In genomic region chr1:41390171-41390570, GRCh38 we compare ENCODE assay signal across 31 cellular contexts. TPM values are rescaled to one million over a fixed set of nuclear protein-coding genes. Genes with fewer than 3 reads are reported as not detected.
DNase-seq lines count a peak whose midpoint lies in the region; ATAC-seq and TF ChIP-seq lines count a peak whose summit lies in the region.
"Had no signal": no experiment of that assay in that cellular context is flagged by ENCODE, and none has a peak within 500 bp of the region (broad histone marks: within the 10 kb centered on the region; RNA-seq: fewer than 3 reads in every experiment).

No MANE protein-coding gene starts in this region.

- DNase-seq in NCI-H748 (lab: John Stamatoyannopoulos, UW; ENCODE audit: unreplicated experiment) (peak; percentile 72), NCI-H748 treated with DMSO at 0.1 percent for 48 hours (lab: John Stamatoyannopoulos, UW) (no peak), NCI-H1694 (lab: John Stamatoyannopoulos, UW) (peak; percentile 63), NCI-H446 (lab: John Stamatoyannopoulos, UW) (peak; percentile 87 to 95), neural progenitor cell (ENCODE audit: low spot score) (no peak), NCI-H526 (lab: John Stamatoyannopoulos, UW) (no peak)
- DNase-seq in activated CD8-positive, alpha-beta memory T cell treated with anti-CD3 and anti-CD28 coated beads, Interleukin-2, amount 50 U/mL, for 48 hours, result no peak
- DNase-seq: activated CD4-positive, alpha-beta T cell treated with anti-CD3 and anti-CD28 coated beads, Interleukin-2, amount 50 U/mL, for 4 hours; activated CD8-positive, alpha-beta memory T cell treated with anti-CD3 and anti-CD28 coated beads, Interleukin-2, amount 10 ng/mL, durations not matched to agents 7 days and 5 days; activated naive CD4-positive, alpha-beta T cell; activated naive CD8-positive, alpha-beta T cell treated with anti-CD3 and anti-CD28 coated beads, Interleukin-2, amount 50 U/mL, for 24 hours; activated T-cell treated with anti-CD3 and anti-CD28 coated beads, Interleukin-2, amount 50 U/mL, for 48 hours; caudate nucleus; CD8-positive, alpha-beta memory T cell; effector memory CD4-positive, alpha-beta T cell; H9; KBM-7; left colon; NK-92 treated with Interleukin-12 subunit alpha and Interleukin-12 subunit beta, amount 100 ng/mL, for 24 hours; ovary; PC-3; T-helper 17 cell; trophoblast cell had no signal

- H4K20me1 ChIP-seq in neural progenitor cell (ENCODE audit: low read depth), result peaks cover 8% of the 10 kb centered on the region

- H3F3A ChIP-seq in neural progenitor cell (ENCODE audit: low read depth), result peaks cover 31% of the 10 kb centered on the region

- no peaks in the 10 kb centered on the region for H3K9me3 ChIP-seq in neural progenitor cell (ENCODE audit: low read depth)
- H3K9me3 ChIP-seq: ovary had no signal

- no peak overlapping the region for H3K27ac ChIP-seq in neural progenitor cell
- H3K27ac ChIP-seq: coronary artery, epithelial cell of prostate, ovary had no signal

- no peak overlapping the region for H3K9ac ChIP-seq in neural progenitor cell

- no peaks in the 10 kb centered on the region for H3K36me3 ChIP-seq in neural progenitor cell
- H3K36me3 ChIP-seq: ovary had no signal

- H3K9me3 Mint-ChIP-seq in neural progenitor cell, result peaks cover 2% of the 10 kb centered on the region
- H3K9me3 Mint-ChIP-seq: activated naive CD8-positive, alpha-beta T cell treated with anti-CD3 and anti-CD28 coated beads, Interleukin-2, amount 50 U/mL, for 24 hours; CD8-positive, alpha-beta memory T cell; H9; stimulated activated memory B cell treated with anti-CD40 and anti-IgM and Interleukin-4, amounts not matched to agents 10 μg/mL and 1 μg/mL and 100 μg/mL, for 72 hours had no signal

- peaks cover 52% of the 10 kb centered on the region for H3K4me1 ChIP-seq in neural progenitor cell

- peak overlapping the region; percentile 69 for H3K27ac Mint-ChIP-seq in neural progenitor cell
- H3K27ac Mint-ChIP-seq: activated CD8-positive, alpha-beta memory T cell treated with anti-CD3 and anti-CD28 coated beads, Interleukin-2, amount 10 ng/mL, durations not matched to agents 7 days and 5 days; activated naive CD8-positive, alpha-beta T cell treated with anti-CD3 and anti-CD28 coated beads, Interleukin-2, amount 50 U/mL, for 24 hours; CD8-positive, alpha-beta memory T cell; H9; stimulated activated memory B cell treated with anti-CD40 and anti-IgM and Interleukin-4, amounts not matched to agents 10 μg/mL and 1 μg/mL and 100 μg/mL, for 72 hours had no signal

- ATAC-seq in GM21529 (IDR thresholded peaks at IDR 0.05; ENCODE audit: unreplicated experiment), result no peak
- ATAC-seq: activated CD4-positive, CD25-positive, alpha-beta regulatory T cell treated with anti-CD3 and anti-CD28 coated beads, Interleukin-2, amount 50 U/mL, for 24 hours; activated CD8-positive, alpha-beta memory T cell treated with anti-CD3 and anti-CD28 coated beads, Interleukin-2, amount 10 ng/mL, durations not matched to agents 7 days and 5 days; activated naive CD8-positive, alpha-beta T cell treated with anti-CD3 and anti-CD28 coated beads, Interleukin-2, amount 50 U/mL, for 24 hours; left colon; PC-3; SK-N-SH treated with all-trans-retinoic acid at 6 μM for 48 hours; stimulated activated memory B cell treated with anti-CD40 and anti-IgM and Interleukin-4, amounts not matched to agents 10 μg/mL and 1 μg/mL and 100 μg/mL, for 72 hours; T-helper 17 cell had no signal

- H3K4me1 Mint-ChIP-seq in neural progenitor cell, result peaks cover 63% of the 10 kb centered on the region
- H3K4me1 Mint-ChIP-seq: activated CD8-positive, alpha-beta memory T cell treated with anti-CD3 and anti-CD28 coated beads, Interleukin-2, amount 10 ng/mL, durations not matched to agents 7 days and 5 days; activated naive CD8-positive, alpha-beta T cell treated with anti-CD3 and anti-CD28 coated beads, Interleukin-2, amount 50 U/mL, for 24 hours; CD8-positive, alpha-beta memory T cell; stimulated activated memory B cell treated with anti-CD40 and anti-IgM and Interleukin-4, amounts not matched to agents 10 μg/mL and 1 μg/mL and 100 μg/mL, for 72 hours had no signal

- H3K36me3 Mint-ChIP-seq in neural progenitor cell, result no peaks in the 10 kb centered on the region
- H3K36me3 Mint-ChIP-seq: activated CD8-positive, alpha-beta memory T cell treated with anti-CD3 and anti-CD28 coated beads, Interleukin-2, amount 10 ng/mL, durations not matched to agents 7 days and 5 days; CD8-positive, alpha-beta memory T cell; stimulated activated memory B cell treated with anti-CD40 and anti-IgM and Interleukin-4, amounts not matched to agents 10 μg/mL and 1 μg/mL and 100 μg/mL, for 72 hours had no signal

- no peak overlapping the region for H3K4me2 ChIP-seq in neural progenitor cell

- H3K27me3 ChIP-seq in neural progenitor cell, result peaks cover 24% of the 10 kb centered on the region
- H3K27me3 ChIP-seq: ovary had no signal

- no peaks in the 10 kb centered on the region for H3K79me2 ChIP-seq in neural progenitor cell (ENCODE audit: low read depth)

- peaks cover 29% of the 10 kb centered on the region for H3K27me3 Mint-ChIP-seq in neural progenitor cell (ENCODE audit: insufficient read depth, low read depth)

- no peak for TF ChIP-seq CTCF in neural progenitor cell (IDR thresholded peaks at IDR 0.05)

- no peak overlapping the region for H3K4me3 ChIP-seq in neural progenitor cell
- H3K4me3 ChIP-seq: coronary artery, ovary had no signal

- H3K4me3 Mint-ChIP-seq in neural progenitor cell, result no peak overlapping the region
- H3K4me3 Mint-ChIP-seq: activated CD8-positive, alpha-beta memory T cell treated with anti-CD3 and anti-CD28 coated beads, Interleukin-2, amount 10 ng/mL, durations not matched to agents 7 days and 5 days; activated naive CD8-positive, alpha-beta T cell treated with anti-CD3 and anti-CD28 coated beads, Interleukin-2, amount 50 U/mL, for 24 hours; CD8-positive, alpha-beta memory T cell; H9; stimulated activated memory B cell treated with anti-CD40 and anti-IgM and Interleukin-4, amounts not matched to agents 10 μg/mL and 1 μg/mL and 100 μg/mL, for 72 hours; T-helper 17 cell had no signal

- no peak overlapping the region for H2AFZ ChIP-seq in neural progenitor cell (replicated peaks)

RNA-seq across cellular contexts. Expression of gene FOXO6, which starts 28.9 kb away (rescaled TPM):
- total RNA-seq in neural progenitor cell (ENCODE audit: low replicate concordance), result 2.1 TPM in 1 of 2 replicates, not detected in the other
- total RNA-seq: activated CD8-positive, alpha-beta memory T cell treated with anti-CD3 and anti-CD28 coated beads, Interleukin-2, amount 10 ng/mL, durations not matched to agents 7 days and 5 days; glomerular endothelial cell; subcutaneous adipose tissue had no signal

Comparison
In these comparisons a context has a peak if more than half of its experiments do, and no peak if none do; other contexts are left out.
1. DNase-seq: peak in NCI-H748 (single experiment), NCI-H1694 (single experiment) and NCI-H446 (2 of 2); none in NCI-H748 treated with DMSO at 0.1 percent for 48 hours (single experiment), neural progenitor cell (single experiment), activated CD8-positive, alpha-beta memory T cell treated with anti-CD3 and anti-CD28 coated beads, Interleukin-2, amount 50 U/mL, for 48 hours (single experiment) and NCI-H526 (0 of 2).